In the genomic region with DNA sequence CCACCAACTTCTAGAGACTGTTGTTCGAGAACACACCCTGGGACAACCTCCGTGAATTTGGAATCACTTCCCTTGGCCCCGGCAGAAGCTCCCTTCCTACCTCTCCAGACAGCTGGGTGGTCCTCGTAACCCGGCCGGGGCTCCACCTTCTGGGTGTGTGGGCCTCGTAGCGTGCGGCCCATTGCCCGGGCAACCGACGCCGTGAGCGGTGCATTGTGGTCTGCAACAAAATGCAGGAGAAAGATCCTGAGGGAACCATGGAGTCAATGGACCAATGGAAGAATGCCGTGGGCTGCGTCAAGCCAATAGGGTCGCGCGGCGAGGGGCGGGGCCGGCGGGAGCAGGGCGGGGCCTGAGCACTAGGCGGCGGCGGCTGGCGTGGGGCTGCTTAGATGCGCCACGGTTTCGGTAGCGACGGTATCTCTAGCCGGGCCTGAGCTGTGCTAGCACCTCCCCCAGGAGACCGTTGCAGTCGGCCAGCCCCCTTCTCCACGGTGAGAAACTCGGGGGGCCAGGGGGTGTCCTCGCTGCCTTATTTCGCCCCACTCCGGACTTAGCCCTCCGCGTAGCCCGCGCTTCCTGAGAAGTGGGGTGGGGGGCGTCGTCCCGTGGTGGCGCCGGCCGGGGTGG, we compare ENCODE assay signal across 8 cellular contexts. TPM values are rescaled to one million over a fixed set of nuclear protein-coding genes. Genes with fewer than 3 reads are reported as not detected.
DNase-seq lines count a peak whose midpoint lies in the region; FAIRE-seq and TF ChIP-seq lines count a peak whose summit lies in the region.

TSS of gene DYNLL1 (plus strand) at position 391 of the 630 bp plus-strand sequence. CDS start 309 bp downstream, outside the sequence.

- CTCF ChIA-PET in HEK293T (lab: Yijun Ruan, JAX): interaction anchor here (1.0 kb wide), 1 partner anchor 38 kb away, joined by 3 read pairs; no protein-coding TSS in a partner anchor

- no peak for FAIRE-seq in frontal cortex (lab: Jason Lieb, UNC)

- H3K4me3 ChIP-seq in neutrophil (ENCODE audit: low read depth in 1 of 2, low read length in 1 of 2): peak within 1 kb of the TSS; percentile 76 to 80

- H3K9me3 ChIP-seq in neutrophil: no peaks in the 10 kb centered on the region

- H3K27ac ChIP-seq in neutrophil: peak within 1 kb of the TSS; percentile 47
- peak within 1 kb of the TSS; percentile 97 for H3K27ac ChIP-seq in substantia nigra (ENCODE audit: low read depth, low read length, poor library complexity, severe bottlenecking)

- TF ChIP-seq CTCF in neutrophil (IDR thresholded peaks at IDR 0.05): peak; percentile 30

- POLR2A ChIA-PET in HEK293T (lab: Yijun Ruan, JAX): interaction anchor here (0.6 to 2.4 kb wide), 8 partner anchors 8 to 85 kb away, joined by 3 to 39 read pairs (median 6); partner anchors contain the start of genes COQ5, POP5 and SRSF9

- H3K4me1 ChIP-seq in neutrophil (ENCODE audit: control insufficient read depth in 1 of 2, insufficient read depth in 1 of 2, low read depth in 1 of 2, low read length in 1 of 2): peaks cover 11 to 16% of the 10 kb centered on the region in 2 experiments

- peaks cover 11% of the 10 kb centered on the region for H3K36me3 ChIP-seq in neutrophil

- H3K27me3 ChIP-seq in neutrophil: no peaks in the 10 kb centered on the region

- in situ Hi-C loops in SK-MEL-5 (cut with HindIII; ENCODE audit: low pct_unique_long_range_greater_than_20kb, low sequenced_read_pairs): no loop called here

- DNase-seq in GF-D8 (lab: John Stamatoyannopoulos, UW): peak; percentile 79
- peak; percentile 99 for DNase-seq in HEK293T (ENCODE audit: extremely low spot score)
- DNase-seq in MV-4-11 (lab: John Stamatoyannopoulos, UW): peak; percentile 94
- peak; percentile 98 for DNase-seq in SK-MEL-5 (ENCODE audit: low read depth, low spot score)
- peak; percentile 99 for DNase-seq in activated naive CD4-positive, alpha-beta T cell treated with Interleukin-2 at 50 U/mL for 16 hours
- DNase-seq in frontal cortex (ENCODE audit: low spot score in 2 of 2): peak; percentile 89 to 95
- peak; percentile 61 to 99 (median 92) for DNase-seq in substantia nigra (lab: John Stamatoyannopoulos, UW)

TF ChIP-seq in HEK293T, 16 proteins besides CTCF, POLR2A, EP300 and RAD21:
- TF ChIP-seq, protein P1, sequence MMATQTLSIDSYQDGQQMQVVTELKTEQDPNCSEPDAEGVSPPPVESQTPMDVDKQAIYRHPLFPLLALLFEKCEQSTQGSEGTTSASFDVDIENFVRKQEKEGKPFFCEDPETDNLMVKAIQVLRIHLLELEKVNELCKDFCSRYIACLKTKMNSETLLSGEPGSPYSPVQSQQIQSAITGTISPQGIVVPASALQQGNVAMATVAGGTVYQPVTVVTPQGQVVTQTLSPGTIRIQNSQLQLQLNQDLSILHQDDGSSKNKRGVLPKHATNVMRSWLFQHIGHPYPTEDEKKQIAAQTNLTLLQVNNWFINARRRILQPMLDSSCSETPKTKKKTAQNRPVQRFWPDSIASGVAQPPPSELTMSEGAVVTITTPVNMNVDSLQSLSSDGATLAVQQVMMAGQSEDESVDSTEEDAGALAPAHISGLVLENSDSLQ (IDR thresholded peaks at IDR 0.05): no peak
- TF ChIP-seq ELF4 (IDR thresholded peaks at IDR 0.05): peak; percentile 48; the same call in 1 of the 2 replicates
- TF ChIP-seq ARNT (IDR thresholded peaks at IDR 0.05): 0 out of 2 replicates have a peak, but pooled peaks have one; percentile 42

RNA-seq across cellular contexts. Expression of gene DYNLL1, which starts in this region (rescaled TPM):
- total RNA-seq in SK-MEL-5 (2014; rRNA removed; shearing (Covaris generic)): 447 and 502 TPM in 2 replicates
- polyA plus RNA-seq in SK-MEL-5 (2015; cell fraction: cytosol; rRNA removed): 287 and 366 TPM in 2 replicates
- 120 and 144 TPM in 2 replicates for polyA plus RNA-seq in SK-MEL-5 (2015; cell fraction: nucleus; rRNA removed)
- total RNA-seq in frontal cortex: 279 TPM

Comparison
In these comparisons a context has a peak if more than half of its experiments do, and no peak if none do; other contexts are left out.
1. Peak in every context shown above with its lines: DNase-seq, H3K4me3 ChIP-seq and H3K27ac ChIP-seq.